In the genomic region with DNA sequence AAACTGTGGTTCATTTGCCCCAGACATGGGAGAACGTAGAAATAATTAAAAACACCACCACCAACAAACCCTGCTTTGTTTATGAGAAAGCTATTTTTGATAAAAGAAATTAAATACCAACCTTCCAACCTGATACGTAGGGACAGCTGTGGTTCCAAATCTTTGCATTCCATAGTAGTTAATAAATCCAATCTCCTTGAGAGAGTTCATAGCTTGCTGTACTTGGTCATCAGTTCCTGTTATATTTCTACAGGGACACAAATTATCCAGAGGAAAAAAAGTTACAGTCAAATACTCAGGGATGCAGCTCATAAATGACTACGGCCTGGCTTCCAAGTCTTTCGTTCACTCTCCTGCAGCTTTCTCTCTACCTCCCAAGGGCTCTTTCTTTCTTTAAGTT, we compare ENCODE assay signal across 19 cellular contexts.
"Had no signal": no experiment of that assay in that cellular context is flagged by ENCODE, and none has a peak within 500 bp of the region (broad histone marks: within the 10 kb centered on the region; RNA-seq: fewer than 3 reads in every experiment).

No MANE protein-coding gene starts in this region.

- H3K27ac ChIP-seq: adrenal gland, esophagus muscularis mucosa, hepatocyte, tibial artery had no signal

- H3K36me3 ChIP-seq: adrenal gland had no signal

- H3K9me3 Mint-ChIP-seq: activated naive CD4-positive, alpha-beta T cell treated with anti-CD3 and anti-CD28 coated beads, Interleukin-2, amount 50 U/mL, for 72 hours; mesothelial cell of epicardium; T-helper 2 cell treated with Interferon-gamma antibody and Interleukin-4, amounts not matched to agents 5 μg/mL and 100 μg/mL, for 36 hours; WTC11 had no signal

- ATAC-seq: activated CD4-positive, alpha-beta T cell treated with anti-CD3 and anti-CD28 coated beads for 36 hours; activated naive CD4-positive, alpha-beta T cell treated with anti-CD3 and anti-CD28 coated beads, Interleukin-2, amount 50 U/mL, for 72 hours; left colon; stimulated activated naive CD8-positive, alpha-beta T cell treated with anti-CD3 and anti-CD28 coated beads, Interleukin-15, Interleukin-2, amounts not matched to agents 100 U/mL and 50 U/mL, for 24 hours; WTC11 had no signal

- H3K27me3 Mint-ChIP-seq: activated CD4-positive, alpha-beta T cell treated with anti-CD3 and anti-CD28 coated beads for 36 hours had no signal

- H3K27ac Mint-ChIP-seq: activated CD4-positive, alpha-beta T cell treated with anti-CD3 and anti-CD28 coated beads for 36 hours; activated naive CD4-positive, alpha-beta T cell treated with anti-CD3 and anti-CD28 coated beads, Interleukin-2, amount 50 U/mL, for 72 hours; mesothelial cell of epicardium; T-helper 2 cell treated with Interferon-gamma antibody and Interleukin-4, amounts not matched to agents 5 μg/mL and 100 μg/mL, for 36 hours; WTC11 had no signal

- H3K9me3 ChIP-seq: adrenal gland, esophagus muscularis mucosa, tibial artery had no signal

- H3K4me3 Mint-ChIP-seq: activated CD4-positive, alpha-beta T cell treated with anti-CD3 and anti-CD28 coated beads for 36 hours; mesothelial cell of epicardium; T-helper 2 cell treated with Interferon-gamma antibody and Interleukin-4, amounts not matched to agents 5 μg/mL and 100 μg/mL, for 36 hours; WTC11 had no signal

- H3K4me1 ChIP-seq: adrenal gland, esophagus muscularis mucosa, tibial artery had no signal

- H3K4me3 ChIP-seq: adrenal gland, esophagus muscularis mucosa, hepatocyte, lung, tibial artery had no signal

- DNase-seq: activated CD4-positive, alpha-beta T cell treated with anti-CD3 and anti-CD28 coated beads for 36 hours; activated CD4-positive, alpha-beta T cell treated with anti-CD3 and anti-CD28 coated beads, Interleukin-2, amount 50 U/mL, for 48 hours; activated gamma-delta T cell treated with Interleukin-2 at 50 U/mL for 16 hours; adrenal gland; dermis blood vessel endothelial cell; effector memory CD4-positive, alpha-beta T cell; left colon; occipital lobe; stimulated activated CD4-positive, alpha-beta T cell treated with anti-CD3 and anti-CD28 coated beads, Interleukin-2, amount 100 ng/mL, for 24 hours; stimulated activated naive CD8-positive, alpha-beta T cell treated with anti-CD3 and anti-CD28 coated beads, Interleukin-15, Interleukin-2, amounts not matched to agents 100 U/mL and 50 U/mL, for 24 hours; substantia nigra; tibial artery had no signal

- H3K4me1 Mint-ChIP-seq: activated CD4-positive, alpha-beta T cell treated with anti-CD3 and anti-CD28 coated beads for 36 hours; mesothelial cell of epicardium; WTC11 had no signal

- H3K27me3 ChIP-seq: adrenal gland, esophagus muscularis mucosa, hepatocyte, tibial artery had no signal
